1 cellular context compared by ENCODE assay signal in genomic region chr10:31756131-31757119, GRCh38.
TF ChIP-seq lines count a peak whose summit lies in the region.

No MANE protein-coding gene starts in this region.

TF ChIP-seq in H1, 55 proteins besides CTCF, POLR2A, EP300 and RAD21 (continued from another document):
- TF ChIP-seq E2F6 (IDR thresholded peaks at IDR 0.05), result no peak
- no peak for TF ChIP-seq SIN3A (conservative IDR thresholded peaks at IDR 0.05 in 1 of 2, IDR thresholded peaks at IDR 0.05 in 1 of 2; ENCODE audit: low read depth in 1 of 2, low read length in 2 of 2)
